Comparison of ENCODE assay signal across 26 cellular contexts in the genomic region with DNA sequence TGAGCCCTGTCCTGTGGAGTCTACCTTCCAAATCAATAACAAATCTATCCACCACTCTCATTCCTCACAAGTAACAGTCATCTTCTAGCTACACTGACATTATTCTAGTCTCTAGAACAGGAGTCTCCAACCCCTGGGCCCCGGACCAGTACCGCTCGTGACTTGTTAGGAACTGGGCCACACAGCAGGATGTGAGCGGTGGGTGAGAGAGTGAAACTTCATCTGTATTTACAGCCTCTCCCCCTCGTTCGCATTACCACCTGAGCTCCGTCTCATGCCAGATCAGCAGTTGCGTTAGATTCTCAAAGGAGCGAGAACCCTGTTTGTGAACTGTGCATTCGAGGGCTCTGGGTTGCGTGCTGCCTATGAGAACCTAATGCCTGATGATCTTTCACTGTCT. TPM values are rescaled to one million over a fixed set of nuclear protein-coding genes. Genes with fewer than 3 reads are reported as not detected.
"Had no signal": no experiment of that assay in that cellular context is flagged by ENCODE, and none has a peak within 500 bp of the region (broad histone marks: within the 10 kb centered on the region; RNA-seq: fewer than 3 reads in every experiment).

No MANE protein-coding gene starts in this region.

- H3K27ac Mint-ChIP-seq: endodermal cell; natural killer cell treated with Interleukin-12 subunit alpha and Interleukin-12 subunit beta and Interleukin-15 and Interleukin-18, amount 100 ng/mL, for 72 hours; stimulated activated memory B cell treated with anti-CD40 and anti-IgM and Interleukin-4, amounts not matched to agents 10 μg/mL and 1 μg/mL and 100 μg/mL, for 72 hours; stimulated activated naive CD8-positive, alpha-beta T cell treated with anti-CD3 and anti-CD28 coated beads, Interleukin-15, Interleukin-2, amounts not matched to agents 100 ng/mL and 50 ng/mL, for 24 hours had no signal

- H3K9me3 Mint-ChIP-seq: endodermal cell had no signal

- H3K4me1 ChIP-seq: heart left ventricle, left ventricle myocardium inferior, parathyroid adenoma, psoas muscle, spleen, tibial artery, upper lobe of left lung, uterus had no signal

- H3K27me3 Mint-ChIP-seq: natural killer cell treated with Interleukin-12 subunit alpha and Interleukin-12 subunit beta and Interleukin-15 and Interleukin-18, amount 100 ng/mL, for 72 hours; stimulated activated memory B cell treated with anti-CD40 and anti-IgM and Interleukin-4, amounts not matched to agents 10 μg/mL and 1 μg/mL and 100 μg/mL, for 72 hours; stimulated activated naive CD8-positive, alpha-beta T cell treated with anti-CD3 and anti-CD28 coated beads, Interleukin-15, Interleukin-2, amounts not matched to agents 100 ng/mL and 50 ng/mL, for 24 hours had no signal

- DNase-seq: effector CD4-positive, alpha-beta T cell; endodermal cell; erythroblast; foreskin melanocyte; heart left ventricle; hypothalamus; islet precursor cell; left ventricle myocardium inferior; mesenchymal stem cell; midbrain; psoas muscle; spleen; stimulated activated CD4-positive, alpha-beta T cell treated with anti-CD3 and anti-CD28 coated beads, Interleukin-15, amount 100 ng/mL, for 24 hours; stimulated activated CD4-positive, alpha-beta T cell treated with anti-CD3 and anti-CD28 coated beads, Interleukin-1b, Interleukin-23, amount 100 ng/mL, for 48 hours; stimulated activated CD4-positive, alpha-beta T cell treated with anti-CD3 and anti-CD28 coated beads, Interleukin-4, amount 100 ng/mL, for 24 hours; tibial artery; upper lobe of left lung; uterus had no signal

- H3K27me3 ChIP-seq: heart left ventricle, spleen, tibial artery, upper lobe of left lung, uterus had no signal

- H3K4me3 Mint-ChIP-seq: endodermal cell; natural killer cell treated with Interleukin-12 subunit alpha and Interleukin-12 subunit beta and Interleukin-15 and Interleukin-18, amount 100 ng/mL, for 72 hours; stimulated activated memory B cell treated with anti-CD40 and anti-IgM and Interleukin-4, amounts not matched to agents 10 μg/mL and 1 μg/mL and 100 μg/mL, for 72 hours; stimulated activated naive CD8-positive, alpha-beta T cell treated with anti-CD3 and anti-CD28 coated beads, Interleukin-15, Interleukin-2, amounts not matched to agents 100 ng/mL and 50 ng/mL, for 24 hours had no signal

- FAIRE-seq: endothelial cell of umbilical vein had no signal

- H3K9ac ChIP-seq: parathyroid adenoma had no signal

- H3K4me1 Mint-ChIP-seq: stimulated activated memory B cell treated with anti-CD40 and anti-IgM and Interleukin-4, amounts not matched to agents 10 μg/mL and 1 μg/mL and 100 μg/mL, for 72 hours had no signal

- H3K9me3 ChIP-seq: heart left ventricle, left ventricle myocardium inferior, psoas muscle, tibial artery, upper lobe of left lung, uterus had no signal

- ATAC-seq: heart left ventricle; natural killer cell treated with Interleukin-12 subunit alpha and Interleukin-12 subunit beta and Interleukin-15 and Interleukin-18, amount 100 ng/mL, for 72 hours; psoas muscle; sciatic nerve; stimulated activated memory B cell treated with anti-CD40 and anti-IgM and Interleukin-4, amounts not matched to agents 10 μg/mL and 1 μg/mL and 100 μg/mL, for 72 hours had no signal

- H2AFZ ChIP-seq: parathyroid adenoma had no signal

- H3K4me3 ChIP-seq: coronary artery, heart left ventricle, left ventricle myocardium inferior, lung, psoas muscle, spleen, tibial artery, upper lobe of left lung, uterus had no signal

- H3K36me3 Mint-ChIP-seq: natural killer cell treated with Interleukin-12 subunit alpha and Interleukin-12 subunit beta and Interleukin-15 and Interleukin-18, amount 100 ng/mL, for 72 hours; stimulated activated memory B cell treated with anti-CD40 and anti-IgM and Interleukin-4, amounts not matched to agents 10 μg/mL and 1 μg/mL and 100 μg/mL, for 72 hours had no signal

- H3K79me2 ChIP-seq: parathyroid adenoma had no signal

- H3K36me3 ChIP-seq: heart left ventricle, left ventricle myocardium inferior, spleen, tibial artery, upper lobe of left lung, uterus had no signal

- H3K27ac ChIP-seq: coronary artery, heart left ventricle, left ventricle myocardium inferior, parathyroid adenoma, psoas muscle, spleen, tibial artery, upper lobe of left lung, uterus had no signal

RNA-seq across cellular contexts. Expression of gene ROBO2, which starts 31.9 kb away (rescaled TPM):
- total RNA-seq: endothelial cell of umbilical vein; natural killer cell treated with Interleukin-12 subunit alpha and Interleukin-12 subunit beta and Interleukin-15 and Interleukin-18, amount 100 ng/mL, for 72 hours had no signal
- polyA plus RNA-seq: endothelial cell of umbilical vein had no signal
